Comparison of ENCODE assay signal across 26 cellular contexts in genomic region chr21:16741228-16741665, GRCh38.
DNase-seq lines count a peak whose midpoint lies in the region; ATAC-seq and TF ChIP-seq lines count a peak whose summit lies in the region.
"Had no signal": no experiment of that assay in that cellular context is flagged by ENCODE, and none has a peak within 500 bp of the region (broad histone marks: within the 10 kb centered on the region; RNA-seq: fewer than 3 reads in every experiment).

No MANE protein-coding gene starts in this region.

- no peaks in the 10 kb centered on the region for H3F3A ChIP-seq in SK-N-SH (replicated peaks; ENCODE audit: insufficient read depth)

- no peak for TF ChIP-seq POLR2A in esophagus muscularis mucosa (IDR thresholded peaks at IDR 0.05; ENCODE audit: low read depth)

- no peaks in the 10 kb centered on the region for H4K20me1 ChIP-seq in SK-N-SH (ENCODE audit: insufficient read depth)

- no peaks in the 10 kb centered on the region for H3K4me1 Mint-ChIP-seq in progenitor cell of endocrine pancreas (ENCODE audit: low read depth)
- H3K4me1 Mint-ChIP-seq: activated CD4-positive, alpha-beta T cell treated with anti-CD3 and anti-CD28 coated beads for 36 hours; B cell; naive thymus-derived CD8-positive, alpha-beta T cell had no signal

- H3K4me1 ChIP-seq in SK-N-SH (ENCODE audit: control insufficient read depth in 1 of 2, insufficient read depth in 2 of 2, low read depth in 1 of 2, low read length in 1 of 2): peaks cover 0 to 3% of the 10 kb centered on the region in 2 experiments; a peak in 2 of 4 replicates
- H3K4me1 ChIP-seq in esophagus muscularis mucosa: peaks cover 3 to 36% (median 30%) of the 10 kb centered on the region in 4 donors
- peaks cover 6% of the 10 kb centered on the region for H3K4me1 ChIP-seq in stomach smooth muscle (ENCODE audit: control insufficient read depth, insufficient read depth, low read length)
- H3K4me1 ChIP-seq: HAP-1, psoas muscle had no signal

- no peak overlapping the region for H3K4me2 ChIP-seq in SK-N-SH
- H3K4me2 ChIP-seq: KMS-11 had no signal

- no peaks in the 10 kb centered on the region for H3K27me3 ChIP-seq in SK-N-SH (ENCODE audit: insufficient read depth)
- no peaks in the 10 kb centered on the region for H3K27me3 ChIP-seq in esophagus muscularis mucosa
- H3K27me3 ChIP-seq in stomach smooth muscle (ENCODE audit: control insufficient read depth in 1 of 2, insufficient read depth in 2 of 2, low read length in 2 of 2): no peaks in the 10 kb centered on the region

- H3K9me2 ChIP-seq in SK-N-SH: no peaks in the 10 kb centered on the region

- POLR2A ChIA-PET in SK-N-SH (lab: Yijun Ruan, JAX): no interaction called here

- intact Hi-C loops in esophagus muscularis mucosa (cut with DNase I): no loop called here

- H3K9ac ChIP-seq in SK-N-SH: no peak overlapping the region
- no peak overlapping the region for H3K9ac ChIP-seq in stomach smooth muscle (ENCODE audit: low read length in 2 of 2)
- H3K9ac ChIP-seq: KMS-11 had no signal

- no peak for ATAC-seq in SK-N-SH treated with all-trans-retinoic acid at 6 μM for 48 hours
- no peak for ATAC-seq in HG02973 (IDR thresholded peaks at IDR 0.05; ENCODE audit: unreplicated experiment)
- ATAC-seq: activated CD4-positive, alpha-beta T cell treated with anti-CD3 and anti-CD28 coated beads for 36 hours; activated T-cell treated with anti-CD3 and anti-CD28 coated beads, Interleukin-2, amount 50 U/mL, for 72 hours; GM12878; naive thymus-derived CD8-positive, alpha-beta T cell; psoas muscle had no signal

- CTCF ChIA-PET in SK-N-SH (lab: Yijun Ruan, JAX): no interaction called here

- no peaks in the 10 kb centered on the region for H3K9me3 ChIP-seq in SK-N-SH
- no peaks in the 10 kb centered on the region for H3K9me3 ChIP-seq in esophagus muscularis mucosa
- H3K9me3 ChIP-seq in stomach smooth muscle (ENCODE audit: control insufficient read depth in 2 of 2, low read length in 2 of 2): no peaks in the 10 kb centered on the region
- H3K9me3 ChIP-seq: HAP-1, psoas muscle had no signal

- H3K36me3 Mint-ChIP-seq in progenitor cell of endocrine pancreas (ENCODE audit: insufficient read depth): no peaks in the 10 kb centered on the region
- H3K36me3 Mint-ChIP-seq: naive thymus-derived CD8-positive, alpha-beta T cell had no signal

- H3K36me3 ChIP-seq in SK-N-SH (replicated peaks in 1 of 2; ENCODE audit: control insufficient read depth in 1 of 2, insufficient read depth in 2 of 2, low read length in 1 of 2) (no peaks in the 10 kb centered on the region), esophagus muscularis mucosa (no peaks in the 10 kb centered on the region), stomach smooth muscle (ENCODE audit: control insufficient read depth in 2 of 2, insufficient read depth in 2 of 2, low read length in 2 of 2) (no peaks in the 10 kb centered on the region)
- H3K36me3 ChIP-seq: HAP-1 had no signal

- DNase-seq in SK-N-SH (peak; percentile 9), esophagus muscularis mucosa (ENCODE audit: extremely low spot score) (no peak), medulla oblongata (ENCODE audit: extremely low spot score) (peak; percentile 41), progenitor cell of endocrine pancreas (ENCODE audit: low spot score, unreplicated experiment) (no peak), DMS53 (lab: John Stamatoyannopoulos, UW) (no peak)
- DNase-seq: activated CD4-positive, alpha-beta T cell treated with anti-CD3 and anti-CD28 coated beads for 36 hours; activated CD8-positive, alpha-beta memory T cell treated with anti-CD3 and anti-CD28 coated beads for 24 hours; activated naive CD4-positive, alpha-beta T cell treated with anti-CD3 and anti-CD28 coated beads, Interleukin-2, amount 50 U/mL, for 16 hours; activated T-cell treated with anti-CD3 and anti-CD28 coated beads, Interleukin-2, amount 50 U/mL, for 72 hours; DMS79; effector CD8-positive, alpha-beta T cell; kidney glomerular epithelial cell; naive thymus-derived CD8-positive, alpha-beta T cell; NCI-H1694; psoas muscle; stimulated activated CD4-positive, alpha-beta T cell treated with anti-CD3 and anti-CD28 coated beads, Interleukin-4, amount 100 ng/mL, for 4 hours; trophoblast cell had no signal

- no peak overlapping the region for H3K27ac Mint-ChIP-seq in progenitor cell of endocrine pancreas
- H3K27ac Mint-ChIP-seq: activated CD4-positive, alpha-beta T cell treated with anti-CD3 and anti-CD28 coated beads for 36 hours; activated T-cell treated with anti-CD3 and anti-CD28 coated beads, Interleukin-2, amount 50 U/mL, for 72 hours; B cell; naive thymus-derived CD8-positive, alpha-beta T cell; stimulated activated naive CD8-positive, alpha-beta T cell treated with anti-CD3 and anti-CD28 coated beads, Interleukin-15, Interleukin-2, amounts not matched to agents 100 ng/mL and 50 ng/mL, for 24 hours had no signal

- H3K4me3 Mint-ChIP-seq in progenitor cell of endocrine pancreas (ENCODE audit: low read depth): no peak overlapping the region
- H3K4me3 Mint-ChIP-seq: activated CD4-positive, alpha-beta T cell treated with anti-CD3 and anti-CD28 coated beads for 36 hours; activated T-cell treated with anti-CD3 and anti-CD28 coated beads, Interleukin-2, amount 50 U/mL, for 72 hours; B cell; naive thymus-derived CD8-positive, alpha-beta T cell; stimulated activated naive CD8-positive, alpha-beta T cell treated with anti-CD3 and anti-CD28 coated beads, Interleukin-15, Interleukin-2, amounts not matched to agents 100 ng/mL and 50 ng/mL, for 24 hours had no signal

- no peaks in the 10 kb centered on the region for H3K9me3 Mint-ChIP-seq in progenitor cell of endocrine pancreas (ENCODE audit: low read depth)

- H2AFZ ChIP-seq in SK-N-SH (ENCODE audit: low read depth): no peak overlapping the region

- no peaks in the 10 kb centered on the region for H3K27me3 Mint-ChIP-seq in progenitor cell of endocrine pancreas
- H3K27me3 Mint-ChIP-seq: activated CD4-positive, alpha-beta T cell treated with anti-CD3 and anti-CD28 coated beads for 36 hours; B cell; naive thymus-derived CD8-positive, alpha-beta T cell; stimulated activated naive CD8-positive, alpha-beta T cell treated with anti-CD3 and anti-CD28 coated beads, Interleukin-15, Interleukin-2, amounts not matched to agents 100 ng/mL and 50 ng/mL, for 24 hours had no signal

- no peak for TF ChIP-seq RAD21 in SK-N-SH (IDR thresholded peaks at IDR 0.05; ENCODE audit: low read length)

- TF ChIP-seq EP300 in SK-N-SH (IDR thresholded peaks at IDR 0.05; ENCODE audit: borderline replicate concordance in 1 of 2, low read depth in 1 of 2, low read length in 1 of 2) (no peak), esophagus muscularis mucosa (IDR thresholded peaks at IDR 0.05) (no peak)

- no peaks in the 10 kb centered on the region for H3K79me2 ChIP-seq in SK-N-SH (ENCODE audit: insufficient read depth)

- WGBS in SK-N-SH (ENCODE audit: low lambda C conversion rate): 27% methylated on average over 6 of the region's 6 CpGs
- 15% methylated on average over 6 of the region's 6 CpGs for WGBS in esophagus muscularis mucosa

- no peak overlapping the region for H3K27ac ChIP-seq in SK-N-SH (ENCODE audit: low read depth in 2 of 2, low read length in 1 of 2)
- H3K27ac ChIP-seq in esophagus muscularis mucosa (replicated peaks in 1 of 4): peak overlapping the region; percentile 34 to 60 (median 42)
- H3K27ac ChIP-seq in stomach smooth muscle (ENCODE audit: low read length): peak overlapping the region; percentile 42
- H3K27ac ChIP-seq: KMS-11, psoas muscle, RWPE1 had no signal

- H3K4me3 ChIP-seq in SK-N-SH (ENCODE audit: low read depth in 2 of 2, low read length in 1 of 2) (no peak overlapping the region), esophagus muscularis mucosa (no peak overlapping the region), stomach smooth muscle (ENCODE audit: low read length in 2 of 2) (peak overlapping the region in 1 of 2 donors; percentile 1)
- H3K4me3 ChIP-seq: GM12878, HAP-1, psoas muscle had no signal

- no peak for TF ChIP-seq CTCF in SK-N-SH (IDR thresholded peaks at IDR 0.05)
- TF ChIP-seq CTCF in esophagus muscularis mucosa (IDR thresholded peaks at IDR 0.05): no peak
- no peak for TF ChIP-seq CTCF in progenitor cell of endocrine pancreas (IDR thresholded peaks at IDR 0.05; ENCODE audit: unreplicated experiment)

TF ChIP-seq in SK-N-SH, 30 proteins besides CTCF, POLR2A, EP300 and RAD21 (continues in another document):
- TF ChIP-seq ELF1 (IDR thresholded peaks at IDR 0.05): no peak
- TF ChIP-seq GABPA (IDR thresholded peaks at IDR 0.05; ENCODE audit: low read depth): no peak
- TF ChIP-seq, protein P1, sequence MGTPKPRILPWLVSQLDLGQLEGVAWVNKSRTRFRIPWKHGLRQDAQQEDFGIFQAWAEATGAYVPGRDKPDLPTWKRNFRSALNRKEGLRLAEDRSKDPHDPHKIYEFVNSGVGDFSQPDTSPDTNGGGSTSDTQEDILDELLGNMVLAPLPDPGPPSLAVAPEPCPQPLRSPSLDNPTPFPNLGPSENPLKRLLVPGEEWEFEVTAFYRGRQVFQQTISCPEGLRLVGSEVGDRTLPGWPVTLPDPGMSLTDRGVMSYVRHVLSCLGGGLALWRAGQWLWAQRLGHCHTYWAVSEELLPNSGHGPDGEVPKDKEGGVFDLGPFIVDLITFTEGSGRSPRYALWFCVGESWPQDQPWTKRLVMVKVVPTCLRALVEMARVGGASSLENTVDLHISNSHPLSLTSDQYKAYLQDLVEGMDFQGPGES (IDR thresholded peaks at IDR 0.05; ENCODE audit: low read depth, low read length): no peak
- TF ChIP-seq MXI1 (IDR thresholded peaks at IDR 0.05; ENCODE audit: low read depth, low read length): no peak
- TF ChIP-seq YY1 (IDR thresholded peaks at IDR 0.05; ENCODE audit: low read depth): no peak

TF ChIP-seq in SK-N-SH treated with all-trans-retinoic acid at 6 μM for 48 hours, 23 proteins besides CTCF, POLR2A, EP300 and RAD21 (continues in another document):
- TF ChIP-seq ZFP3 (CRISPR knock-in tag; IDR thresholded peaks at IDR 0.05): no peak
- TF ChIP-seq ZNF565 (CRISPR knock-in tag; conservative IDR thresholded peaks at IDR 0.05; ENCODE audit: low read depth): no peak
- TF ChIP-seq ESRRG (CRISPR knock-in tag; IDR thresholded peaks at IDR 0.05): no peak
- TF ChIP-seq ARNTL (CRISPR knock-in tag; IDR thresholded peaks at IDR 0.05; ENCODE audit: borderline replicate concordance, low read depth): no peak
- TF ChIP-seq, protein P2, sequence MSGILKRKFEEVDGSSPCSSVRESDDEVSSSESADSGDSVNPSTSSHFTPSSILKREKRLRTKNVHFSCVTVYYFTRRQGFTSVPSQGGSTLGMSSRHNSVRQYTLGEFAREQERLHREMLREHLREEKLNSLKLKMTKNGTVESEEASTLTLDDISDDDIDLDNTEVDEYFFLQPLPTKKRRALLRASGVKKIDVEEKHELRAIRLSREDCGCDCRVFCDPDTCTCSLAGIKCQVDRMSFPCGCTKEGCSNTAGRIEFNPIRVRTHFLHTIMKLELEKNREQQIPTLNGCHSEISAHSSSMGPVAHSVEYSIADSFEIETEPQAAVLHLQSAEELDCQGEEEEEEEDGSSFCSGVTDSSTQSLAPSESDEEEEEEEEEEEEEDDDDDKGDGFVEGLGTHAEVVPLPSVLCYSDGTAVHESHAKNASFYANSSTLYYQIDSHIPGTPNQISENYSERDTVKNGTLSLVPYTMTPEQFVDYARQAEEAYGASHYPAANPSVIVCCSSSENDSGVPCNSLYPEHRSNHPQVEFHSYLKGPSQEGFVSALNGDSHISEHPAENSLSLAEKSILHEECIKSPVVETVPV (CRISPR knock-in tag; IDR thresholded peaks at IDR 0.05): no peak
- TF ChIP-seq ZFP30 (CRISPR knock-in tag; IDR thresholded peaks at IDR 0.05): no peak
- no peak for TF ChIP-seq ZNF70 (CRISPR knock-in tag; IDR thresholded peaks at IDR 0.05)

Comparison
In these comparisons a context has a peak if more than half of its experiments do, and no peak if none do; other contexts are left out.
1. DNase-seq: peak in SK-N-SH (single experiment) and medulla oblongata (single experiment); none in esophagus muscularis mucosa (single experiment), progenitor cell of endocrine pancreas (single experiment) and DMS53 (single experiment).
2. H3K27ac ChIP-seq: peak in esophagus muscularis mucosa (4 of 4) and stomach smooth muscle (single experiment); none in SK-N-SH (0 of 2).